ENCODE assay signal across 25 cellular contexts in genomic region chr2:62723253-62723652, GRCh38.
"Had no signal": no experiment of that assay in that cellular context is flagged by ENCODE, and none has a peak within 500 bp of the region (broad histone marks: within the 10 kb centered on the region; RNA-seq: fewer than 3 reads in every experiment).

No MANE protein-coding gene starts in this region.

- ATAC-seq: left cardiac atrium; left lobe of liver; left ventricle myocardium superior; mucosa of descending colon; naive thymus-derived CD4-positive, alpha-beta T cell; natural killer cell treated with Interleukin-12 subunit alpha and Interleukin-12 subunit beta and Interleukin-15 and Interleukin-18, amount 100 ng/mL, for 72 hours; stimulated activated memory B cell treated with anti-CD40 and anti-IgM and Interleukin-4, amounts not matched to agents 10 μg/mL and 1 μg/mL and 100 μg/mL, for 72 hours; stimulated activated naive CD8-positive, alpha-beta T cell treated with anti-CD3 and anti-CD28 coated beads, Interleukin-15, amount 100 ng/mL, for 72 hours; upper lobe of right lung had no signal

- H3K4me2 ChIP-seq: smooth muscle cell had no signal

- H3K4me1 ChIP-seq: upper lobe of right lung had no signal

- H3K36me3 ChIP-seq: ovary, right atrium auricular region, thyroid gland, upper lobe of right lung had no signal

- H3K27me3 ChIP-seq: ovary, right atrium auricular region, testis, thyroid gland, upper lobe of right lung had no signal

- H3K9me3 ChIP-seq: ovary, right atrium auricular region, testis, thyroid gland had no signal

- FAIRE-seq: urothelium cell line had no signal

- H3K27ac ChIP-seq: ovary, right atrium auricular region, testis, thyroid gland, upper lobe of right lung had no signal

- DNase-seq: hippocampal formation; kidney glomerular epithelial cell; left cardiac atrium; left ventricle myocardium superior; midbrain; mucosa of descending colon; naive thymus-derived CD4-positive, alpha-beta T cell; ovary; stimulated activated CD4-positive, alpha-beta T cell treated with anti-CD3 and anti-CD28 coated beads, Interleukin-1b, Interleukin-23, amount 100 ng/mL, for 48 hours; stimulated activated CD4-positive, alpha-beta T cell treated with anti-CD3 and anti-CD28 coated beads, Interleukin-2, amount 100 ng/mL, for 48 hours; stimulated activated CD4-positive, alpha-beta T cell treated with anti-CD3 and anti-CD28 coated beads, Interleukin-4, amount 100 ng/mL, for 4 hours; stimulated activated CD8-positive, alpha-beta memory T cell treated with anti-CD3 and anti-CD28 coated beads, Interleukin-4, amount 100 ng/mL, for 48 hours; stimulated activated naive CD4-positive, alpha-beta T cell treated with Interleukin-2 at 50 U/mL for 16 hours; stimulated activated naive CD8-positive, alpha-beta T cell treated with anti-CD3 and anti-CD28 coated beads, Interleukin-15, amount 100 ng/mL, for 72 hours; testis; thyroid gland; trophoblast cell; upper lobe of right lung had no signal

- H3K4me3 ChIP-seq: lung, mucosa of descending colon, ovary, right atrium auricular region, smooth muscle cell, testis, thyroid gland, upper lobe of right lung had no signal
